ENCODE assay signal across 19 cellular contexts in genomic region chr9:35564658-35565061, GRCh38. TPM values are rescaled to one million over a fixed set of nuclear protein-coding genes. Genes with fewer than 3 reads are reported as not detected.
A peak's percentile ranks its signal among the peaks of the same experiment; 100 is the strongest.
DNase-seq lines count a peak whose midpoint lies in the region; ATAC-seq and TF ChIP-seq lines count a peak whose summit lies in the region.
"Had no signal": no experiment of that assay in that cellular context is flagged by ENCODE, and none has a peak within 500 bp of the region (broad histone marks: within the 10 kb centered on the region; RNA-seq: fewer than 3 reads in every experiment).

No MANE protein-coding gene starts in this region.

- H3K4me1 ChIP-seq in right atrium auricular region (peaks cover 0 to 31% of the 10 kb centered on the region in 2 donors), gastrocnemius medialis (peaks cover 76 to 87% of the 10 kb centered on the region in 2 donors)
- H3K4me1 ChIP-seq: HAP-1 had no signal

- TF ChIP-seq POLR2A in gastrocnemius medialis (IDR thresholded peaks at IDR 0.05): peak; percentile 41 to 44

- H3K4me1 Mint-ChIP-seq in HFFc6 (ENCODE audit: low read depth): peaks cover 18% of the 10 kb centered on the region
- peaks cover 9 to 18% of the 10 kb centered on the region in 2 donors for H3K4me1 Mint-ChIP-seq in stimulated activated naive B cell treated with anti-CD40 and anti-IgM and Interleukin-4, amounts not matched to agents 10 μg/mL and 1 μg/mL and 100 μg/mL, for 72 hours

- H3K36me3 Mint-ChIP-seq in HFFc6 (ENCODE audit: low read depth): peaks cover 12% of the 10 kb centered on the region; the same call in 1 of the 2 replicates
- peaks cover 1 to 7% of the 10 kb centered on the region in 2 donors for H3K36me3 Mint-ChIP-seq in stimulated activated naive B cell treated with anti-CD40 and anti-IgM and Interleukin-4, amounts not matched to agents 10 μg/mL and 1 μg/mL and 100 μg/mL, for 72 hours

- peak; percentile 66 to 69 for ATAC-seq in gastrocnemius medialis
- no peak for ATAC-seq in stimulated activated naive CD8-positive, alpha-beta T cell treated with anti-CD3 and anti-CD28 coated beads, Interleukin-15, Interleukin-2, amounts not matched to agents 100 U/mL and 50 U/mL, for 24 hours
- ATAC-seq in left lobe of liver: no peak
- ATAC-seq in stimulated activated naive B cell treated with anti-CD40 and anti-IgM and Interleukin-4, amounts not matched to agents 10 μg/mL and 1 μg/mL and 100 μg/mL, for 72 hours (replicated peaks): no peak
- ATAC-seq in GM21360 (IDR thresholded peaks at IDR 0.05; ENCODE audit: unreplicated experiment): no peak
- ATAC-seq: activated T-cell treated with anti-CD3 and anti-CD28 coated beads, Interleukin-2, amount 50 U/mL, for 4 hours had no signal

- H3K27me3 ChIP-seq in right atrium auricular region: no peaks in the 10 kb centered on the region
- H3K27me3 ChIP-seq in gastrocnemius medialis: no peaks in the 10 kb centered on the region
- H3K27me3 ChIP-seq: left lung had no signal

- H3K27ac Mint-ChIP-seq in HFFc6: 0 out of 2 replicates have a peak overlapping the region, but pooled peaks have one; percentile 9
- no peak overlapping the region for H3K27ac Mint-ChIP-seq in stimulated activated naive B cell treated with anti-CD40 and anti-IgM and Interleukin-4, amounts not matched to agents 10 μg/mL and 1 μg/mL and 100 μg/mL, for 72 hours
- H3K27ac Mint-ChIP-seq: activated CD4-positive, alpha-beta memory T cell treated with anti-CD3 and anti-CD28 coated beads, Interleukin-2, amount 10 ng/mL, durations not matched to agents 7 days and 5 days; activated naive CD4-positive, alpha-beta T cell treated with anti-CD3 and anti-CD28 coated beads for 36 hours had no signal

- peaks cover 11% of the 10 kb centered on the region for H3K27me3 Mint-ChIP-seq in HFFc6 (ENCODE audit: insufficient read depth)
- peaks cover 0 to 5% of the 10 kb centered on the region in 2 donors for H3K27me3 Mint-ChIP-seq in stimulated activated naive B cell treated with anti-CD40 and anti-IgM and Interleukin-4, amounts not matched to agents 10 μg/mL and 1 μg/mL and 100 μg/mL, for 72 hours
- H3K27me3 Mint-ChIP-seq: activated CD4-positive, alpha-beta memory T cell treated with anti-CD3 and anti-CD28 coated beads, Interleukin-2, amount 10 ng/mL, durations not matched to agents 7 days and 5 days had no signal

- H3K36me3 ChIP-seq in right atrium auricular region (peaks cover 29% of the 10 kb centered on the region), gastrocnemius medialis (peaks cover 0 to 3% of the 10 kb centered on the region in 2 donors)
- H3K36me3 ChIP-seq: HAP-1 had no signal

- peak overlapping the region; percentile 29 for H3K4me3 ChIP-seq in coronary artery
- no peak overlapping the region for H3K4me3 ChIP-seq in right atrium auricular region
- peak overlapping the region in 2 of 4 donors; percentile 46 to 56 for H3K4me3 ChIP-seq in gastrocnemius medialis
- H3K4me3 ChIP-seq: HAP-1, left lung had no signal

- H3K9me3 Mint-ChIP-seq in HFFc6: no peaks in the 10 kb centered on the region
- no peaks in the 10 kb centered on the region for H3K9me3 Mint-ChIP-seq in stimulated activated naive B cell treated with anti-CD40 and anti-IgM and Interleukin-4, amounts not matched to agents 10 μg/mL and 1 μg/mL and 100 μg/mL, for 72 hours
- H3K9me3 Mint-ChIP-seq: activated CD4-positive, alpha-beta memory T cell treated with anti-CD3 and anti-CD28 coated beads, Interleukin-2, amount 10 ng/mL, durations not matched to agents 7 days and 5 days; activated naive CD4-positive, alpha-beta T cell treated with anti-CD3 and anti-CD28 coated beads for 36 hours; activated T-cell treated with anti-CD3 and anti-CD28 coated beads, Interleukin-2, amount 50 U/mL, for 4 hours had no signal

- DNase-seq in HFFc6 (no peak), coronary artery (ENCODE audit: low spot score) (peak; percentile 94), right atrium auricular region (ENCODE audit: low spot score) (peak; percentile 82), gastrocnemius medialis (peak; percentile 80 to 93), left lobe of liver (ENCODE audit: low spot score) (no peak)
- no peak for DNase-seq in stimulated activated naive CD8-positive, alpha-beta T cell treated with anti-CD3 and anti-CD28 coated beads, Interleukin-15, Interleukin-2, amounts not matched to agents 100 U/mL and 50 U/mL, for 24 hours
- DNase-seq in stimulated activated naive B cell treated with anti-CD40 and anti-IgM and Interleukin-4, amounts not matched to agents 10 μg/mL and 1 μg/mL and 100 μg/mL, for 72 hours: no peak
- DNase-seq: activated CD4-positive, alpha-beta memory T cell treated with anti-CD3 and anti-CD28 coated beads, Interleukin-2, amount 10 ng/mL, durations not matched to agents 7 days and 5 days; activated naive CD4-positive, alpha-beta T cell treated with anti-CD3 and anti-CD28 coated beads for 36 hours; activated T-cell treated with anti-CD3 and anti-CD28 coated beads, Interleukin-2, amount 50 U/mL, for 4 hours; GF-D8; left lung; NCI-H1694; NCI-H82; nucleus accumbens; stimulated activated CD4-positive, alpha-beta T cell treated with anti-CD3 and anti-CD28 coated beads, Interleukin-2, amount 100 ng/mL, for 24 hours had no signal

- no peaks in the 10 kb centered on the region for H3K9me3 ChIP-seq in right atrium auricular region
- H3K9me3 ChIP-seq in gastrocnemius medialis: no peaks in the 10 kb centered on the region
- H3K9me3 ChIP-seq: HAP-1, left lung had no signal

- no peak for TF ChIP-seq CTCF in HFFc6 (IDR thresholded peaks at IDR 0.05)
- TF ChIP-seq CTCF in coronary artery (IDR thresholded peaks at IDR 0.05): no peak
- no peak for TF ChIP-seq CTCF in right atrium auricular region (IDR thresholded peaks at IDR 0.05)
- TF ChIP-seq CTCF in gastrocnemius medialis (IDR thresholded peaks at IDR 0.05 in 4 of 5, conservative IDR thresholded peaks at IDR 0.05 in 1 of 5): no peak

- peak overlapping the region; percentile 93 to 95 for H3K27ac ChIP-seq in coronary artery
- peak overlapping the region; percentile 65 to 66 for H3K27ac ChIP-seq in right atrium auricular region
- peak overlapping the region; percentile 83 to 95 (median 90) for H3K27ac ChIP-seq in gastrocnemius medialis
- H3K27ac ChIP-seq: epithelial cell of prostate, left lung had no signal

- in situ Hi-C loops in gastrocnemius medialis (cut with MboI; ENCODE audit: low sequenced_read_pairs in 4 of 4): loop anchor here in 1 of 4 donors (25.0 kb wide), 2 partner anchors 98 to 452 kb away; partner anchors contain the start of genes ARHGEF39, ATOSB, CA9 and CCDC107

- no peak overlapping the region for H3K4me3 Mint-ChIP-seq in HFFc6
- no peak overlapping the region for H3K4me3 Mint-ChIP-seq in stimulated activated naive B cell treated with anti-CD40 and anti-IgM and Interleukin-4, amounts not matched to agents 10 μg/mL and 1 μg/mL and 100 μg/mL, for 72 hours
- H3K4me3 Mint-ChIP-seq: activated CD4-positive, alpha-beta memory T cell treated with anti-CD3 and anti-CD28 coated beads, Interleukin-2, amount 10 ng/mL, durations not matched to agents 7 days and 5 days; activated naive CD4-positive, alpha-beta T cell treated with anti-CD3 and anti-CD28 coated beads for 36 hours; activated T-cell treated with anti-CD3 and anti-CD28 coated beads, Interleukin-2, amount 50 U/mL, for 4 hours had no signal

- intact Hi-C loops in gastrocnemius medialis (cut with DNase I; ENCODE audit: low total_unique reads): loop anchor here (1.0 to 5.0 kb wide), 3 partner anchors 40 to 572 kb away; partner anchors contain the start of genes CCDC107 and RMRP

RNA-seq across cellular contexts. Expression of gene TESK1, which starts 40.4 kb away (rescaled TPM):
- 10 to 100 TPM; 25.4 to 33.2 (median 28.5) TPM for total RNA-seq in HFFc6 (2021; fragmentation: NEBNext Ultra II Directional; extraction: Animal tissue kit (Norgen Biotek cat#: 25700))
- 10 to 100 TPM; 16.5 to 28.0 TPM for total RNA-seq in right atrium auricular region
- 100 to 1,000 TPM in 1 of 4 donors, 10 to 100 TPM in 3; 48.1 to 108 (median 65.4) TPM for total RNA-seq in gastrocnemius medialis
- total RNA-seq in left lobe of liver: 15.6 TPM

RNA-seq across cellular contexts. Expression of gene CD72, which starts 53.6 kb away (rescaled TPM):
- under 1 TPM; 0.37 to 0.87 (median 0.49) TPM for total RNA-seq in HFFc6 (2021; fragmentation: NEBNext Ultra II Directional; extraction: Animal tissue kit (Norgen Biotek cat#: 25700))
- total RNA-seq in right atrium auricular region (1 to 10 TPM in 1 of 2 donors, under 1 TPM in 1; 0.79 to 1.3 TPM), gastrocnemius medialis (10 to 100 TPM in 1 of 4 donors, under 1 TPM in 3; 0.40 to 18.3 (median 0.68) TPM), left lobe of liver (0.93 TPM)

Comparison
In these comparisons a context has a peak if more than half of its experiments do, and no peak if none do; other contexts are left out.
1. DNase-seq: peak in coronary artery (single experiment), right atrium auricular region (single experiment) and gastrocnemius medialis (2 of 2); none in HFFc6 (single experiment), stimulated activated naive CD8-positive, alpha-beta T cell treated with anti-CD3 and anti-CD28 coated beads, Interleukin-15, Interleukin-2, amounts not matched to agents 100 U/mL and 50 U/mL, for 24 hours (single experiment), left lobe of liver (single experiment) and stimulated activated naive B cell treated with anti-CD40 and anti-IgM and Interleukin-4, amounts not matched to agents 10 μg/mL and 1 μg/mL and 100 μg/mL, for 72 hours (single experiment).
2. ATAC-seq: peak in gastrocnemius medialis (2 of 2); none in stimulated activated naive CD8-positive, alpha-beta T cell treated with anti-CD3 and anti-CD28 coated beads, Interleukin-15, Interleukin-2, amounts not matched to agents 100 U/mL and 50 U/mL, for 24 hours (single experiment), left lobe of liver (single experiment), stimulated activated naive B cell treated with anti-CD40 and anti-IgM and Interleukin-4, amounts not matched to agents 10 μg/mL and 1 μg/mL and 100 μg/mL, for 72 hours (0 of 2) and GM21360 (single experiment).
3. Peak in every context shown above with its lines, with median percentiles within 50 percentile points of each other: H3K27ac ChIP-seq.